8 cellular contexts compared by ENCODE assay signal in genomic region chr7:106283831-106284515, GRCh38. TPM values are rescaled to one million over a fixed set of nuclear protein-coding genes. Genes with fewer than 3 reads are reported as not detected.
DNase-seq lines count a peak whose midpoint lies in the region; ATAC-seq and TF ChIP-seq lines count a peak whose summit lies in the region.

No MANE protein-coding gene starts in this region.

- 0 to 2% methylated on average over 11 to 13 of the region's 43 CpGs for WGBS in tibial nerve, 2 donors

- TF ChIP-seq POLR2A in GM19099 (IDR thresholded peaks at IDR 0.05; ENCODE audit: extremely low read depth, insufficient read length, low read depth) (peak; percentile 12), tibial nerve (IDR thresholded peaks at IDR 0.05) (peak; percentile 13 to 28)

- TF ChIP-seq CTCF in Panc1 (IDR thresholded peaks at IDR 0.05) (no peak), tibial nerve (IDR thresholded peaks at IDR 0.05) (no peak)

- intact Hi-C loops in Panc1 (cut with micrococcal nuclease; ENCODE audit: unreplicated experiment) = loop anchor here (5.0 kb wide), 1 partner anchor 107 kb away; no protein-coding TSS in a partner anchor

- ATAC-seq in Panc1 = peak; percentile 29

- CTCF ChIA-PET in Panc1 (lab: Charles Lee) = no interaction called here

- in situ Hi-C loops in Panc1 (cut with HindIII; ENCODE audit: low pct_unique_long_range_greater_than_20kb, low sequenced_read_pairs) = no loop called here

- H3K9me3 ChIP-seq in Panc1 (ENCODE audit: control insufficient read depth, insufficient read depth, low read depth, low read length) (no peaks in the 10 kb centered on the region), tibial nerve (no peaks in the 10 kb centered on the region)

- H3K27me3 ChIP-seq in Panc1 (ENCODE audit: control insufficient read depth, insufficient read depth, low read length) (no peaks in the 10 kb centered on the region), tibial nerve (no peaks in the 10 kb centered on the region)

- H3K4me1 ChIP-seq in Panc1 (ENCODE audit: control insufficient read depth, insufficient read depth, low read length) (peaks cover 17% of the 10 kb centered on the region), tibial nerve (peaks cover 0 to 50% (median 8%) of the 10 kb centered on the region in 4 donors)

- DNase-seq in AG08395 (ENCODE audit: low spot score) = peak; percentile 29
- DNase-seq in HS-27A (ENCODE audit: low read depth) = peak; percentile 7
- peak; percentile 33 for DNase-seq in Panc1 (ENCODE audit: low read depth, low spot score)
- peak; percentile 56 for DNase-seq in activated naive CD4-positive, alpha-beta T cell treated with anti-CD3 and anti-CD28 coated beads, Interleukin-2, amount 50 U/mL, for 16 hours
- peak; percentile 32 for DNase-seq in glomerular visceral epithelial cell (ENCODE audit: extremely low spot score)
- peak in 47 of 56 donors; percentile 2 to 63 (median 34) for DNase-seq in nucleus accumbens (lab: John Stamatoyannopoulos, UW)
- peak; percentile 19 to 42 for DNase-seq in tibial nerve (ENCODE audit: low spot score in 2 of 2)

- peaks cover 4% of the 10 kb centered on the region for H3K36me3 ChIP-seq in Panc1 (ENCODE audit: control insufficient read depth, insufficient read depth, low read length)
- H3K36me3 ChIP-seq in tibial nerve = no peaks in the 10 kb centered on the region

- POLR2A ChIA-PET in Panc1 (lab: Charles Lee) = interaction anchor here (0.5 kb wide), 1 partner anchor 26 kb away, joined by 5 read pairs; no protein-coding TSS in a partner anchor

- H3K4me3 ChIP-seq in Panc1 (ENCODE audit: low read depth in 2 of 2, low read length in 2 of 2) = peak overlapping the region; percentile 90 to 93
- H3K4me3 ChIP-seq in tibial nerve = peak overlapping the region; percentile 64 to 92 (median 80)

- peak in 1 of 2 donors; percentile 82 for TF ChIP-seq EP300 in tibial nerve (IDR thresholded peaks at IDR 0.05)

- no TSS peak for BruUV-seq in Panc1 (replicated peaks; lab: Mats Ljungman, UMichigan)

- peak overlapping the region; percentile 93 for H3K27ac ChIP-seq in Panc1 (ENCODE audit: low read length)
- H3K27ac ChIP-seq in tibial nerve = peak overlapping the region; percentile 97 to 99 (median 98)

RNA-seq across cellular contexts. Expression of gene NAMPT, which starts 0.8 kb away (rescaled TPM):
- total RNA-seq in Panc1 (2021; ENCODE audit: unreplicated experiment) (80.8 TPM), tibial nerve (100 to 1,000 TPM in 1 of 4 donors, 10 to 100 TPM in 3; 69.1 to 270 (median 87.3) TPM)
- polyA plus RNA-seq in Panc1 (2012; ENCODE audit: insufficient read length) = 23.0 TPM

Comparison
In these comparisons a context has a peak if more than half of its experiments do, and no peak if none do; other contexts are left out.
1. Peak in every context shown above with its lines: DNase-seq, ATAC-seq, H3K4me3 ChIP-seq and H3K27ac ChIP-seq.